ENCODE assay signal across 29 cellular contexts in genomic region chr5:143701476-143701875, GRCh38.
"Had no signal": no experiment of that assay in that cellular context is flagged by ENCODE, and none has a peak within 500 bp of the region (broad histone marks: within the 10 kb centered on the region; RNA-seq: fewer than 3 reads in every experiment).

No MANE protein-coding gene starts in this region.

- ATAC-seq: activated naive CD4-positive, alpha-beta T cell treated with anti-CD3 and anti-CD28 coated beads, Interleukin-2, amount 50 U/mL, for 72 hours; activated T-cell treated with anti-CD3 and anti-CD28 coated beads, Interleukin-2, amount 50 U/mL, for 72 hours; esophagus mucosa; gastroesophageal sphincter; heart right ventricle; WTC11 had no signal

- H3K4me2 ChIP-seq: hepatocyte had no signal

- H3K9me3 ChIP-seq: ascending aorta, breast epithelium, colonic mucosa, gastroesophageal sphincter, heart right ventricle had no signal

- H3K79me2 ChIP-seq: hepatocyte had no signal

- H3K27ac ChIP-seq: ascending aorta, breast epithelium, cardiac muscle cell, colonic mucosa, gastroesophageal sphincter, heart right ventricle, hepatocyte, VCaP had no signal

- H3K4me1 ChIP-seq: ascending aorta, breast epithelium, colonic mucosa, gastroesophageal sphincter, heart right ventricle had no signal

- H3K27me3 ChIP-seq: ascending aorta, breast epithelium, cardiac muscle cell, colonic mucosa, gastroesophageal sphincter, heart right ventricle, hepatocyte had no signal

- H3K36me3 ChIP-seq: ascending aorta, breast epithelium, cardiac muscle cell, colonic mucosa, gastroesophageal sphincter, heart right ventricle had no signal

- DNase-seq: activated CD4-positive, alpha-beta memory T cell treated with anti-CD3 and anti-CD28 coated beads, Interleukin-2, amount 10 ng/mL, durations not matched to agents 7 days and 5 days; activated CD4-positive, alpha-beta T cell treated with anti-CD3 and anti-CD28 coated beads for 1 hour; activated CD4-positive, alpha-beta T cell treated with anti-CD3 and anti-CD28 coated beads for 4 hours; activated CD4-positive, alpha-beta T cell treated with anti-CD3 and anti-CD28 coated beads, Interleukin-2, amount 10 ng/mL, durations not matched to agents 7 days and 5 days; activated CD4-positive, alpha-beta T cell treated with anti-CD3 and anti-CD28 coated beads, Interleukin-2, amount 50 U/mL, for 4 hours; activated CD8-positive, alpha-beta memory T cell treated with anti-CD3 and anti-CD28 coated beads, Interleukin-2, amount 50 U/mL, for 48 hours; activated gamma-delta T cell; activated naive CD4-positive, alpha-beta T cell; activated naive CD4-positive, alpha-beta T cell treated with anti-CD3 and anti-CD28 coated beads, Interleukin-2, amount 10 ng/mL, durations not matched to agents 7 days and 5 days; activated naive CD8-positive, alpha-beta T cell treated with anti-CD3 and anti-CD28 coated beads, Interleukin-2, amount 10 ng/mL, durations not matched to agents 7 days and 5 days; activated T-cell treated with anti-CD3 and anti-CD28 coated beads for 4 hours; activated T-cell treated with anti-CD3 and anti-CD28 coated beads, Interleukin-2, amount 50 U/mL, for 24 hours; activated T-cell treated with anti-CD3 and anti-CD28 coated beads, Interleukin-2, amount 50 U/mL, for 72 hours; central memory CD4-positive, alpha-beta T cell; cerebellar nuclear complex; colonic mucosa; effector CD8-positive, alpha-beta T cell; foreskin melanocyte; heart right ventricle; T-helper 2 cell had no signal

- H3K4me3 ChIP-seq: ascending aorta, breast epithelium, cardiac muscle cell, colonic mucosa, gastroesophageal sphincter, heart right ventricle, hepatocyte had no signal

- H2AFZ ChIP-seq: hepatocyte had no signal
